Comparison of ENCODE assay signal across 8 cellular contexts in the genomic region with DNA sequence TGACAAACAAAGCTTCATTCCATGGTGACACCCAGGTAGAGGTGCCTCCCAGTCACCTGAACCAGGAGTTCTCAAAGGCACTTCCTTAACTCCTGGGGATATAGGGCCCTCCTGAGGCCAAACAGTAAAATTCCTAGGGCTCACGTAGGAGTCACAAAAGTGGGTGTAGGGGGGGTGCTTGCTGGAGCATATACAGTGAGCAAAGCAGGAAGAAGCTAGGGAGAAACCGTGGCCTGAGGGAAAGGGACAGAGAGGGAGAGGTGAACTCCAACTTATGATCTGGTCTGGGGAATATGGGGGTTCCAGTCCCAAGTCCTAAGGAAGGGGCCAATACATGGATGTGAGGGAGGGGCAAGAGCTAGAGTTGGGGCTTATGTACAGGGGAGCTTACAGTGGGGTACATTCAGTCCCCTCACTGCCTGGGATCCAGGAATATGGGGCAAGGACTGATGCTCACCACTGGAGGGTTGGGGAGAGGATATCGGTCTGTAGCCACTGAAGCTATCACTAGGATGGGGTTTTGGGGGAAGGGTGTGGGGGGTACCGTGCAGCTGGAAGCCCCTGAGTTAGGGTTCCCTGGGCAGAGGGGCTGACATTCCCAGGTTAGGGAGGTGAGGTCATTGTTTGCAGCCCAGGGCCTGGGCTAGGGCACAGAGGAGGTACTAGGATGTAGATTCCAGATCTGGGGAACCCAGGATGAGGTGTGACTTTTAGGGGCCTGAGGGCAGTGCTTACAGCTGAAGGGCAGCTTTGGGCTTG. TPM values are rescaled to one million over a fixed set of nuclear protein-coding genes. Genes with fewer than 3 reads are reported as not detected.
DNase-seq lines count a peak whose midpoint lies in the region; ATAC-seq and TF ChIP-seq lines count a peak whose summit lies in the region.

No MANE protein-coding gene starts in this region.

- peak overlapping the region; percentile 95 for H3K9ac ChIP-seq in BLaER1

- H3K36me3 ChIP-seq in BLaER1 = peaks cover 33% of the 10 kb centered on the region

- H4K20me1 ChIP-seq in BLaER1 = peaks cover 49% of the 10 kb centered on the region

- peak overlapping the region; percentile 93 for H3K27ac ChIP-seq in BLaER1

- no peak for ATAC-seq in naive B cell (ENCODE audit: low read depth in 2 of 2)

- in situ Hi-C loops in KBM-7 (cut with MboI; ENCODE audit: low pct_unique_long_range_greater_than_20kb, low sequenced_read_pairs) = no loop called here

- no peaks in the 10 kb centered on the region for H3K36me3 Mint-ChIP-seq in naive B cell

- peaks cover 40 to 57% (median 50%) of the 10 kb centered on the region in 3 donors for H3K4me1 Mint-ChIP-seq in naive B cell

- H3K4me3 ChIP-seq in BLaER1 (peak overlapping the region; percentile 100), choroid plexus epithelial cell (ENCODE audit: low read depth, low read length) (peak overlapping the region; percentile 90)

- peak; percentile 4 for TF ChIP-seq CTCF in choroid plexus epithelial cell (conservative IDR thresholded peaks at IDR 0.05; ENCODE audit: low read depth, low read length)

- peaks cover 47% of the 10 kb centered on the region for H3K4me1 ChIP-seq in BLaER1

- DNase-seq in KBM-7 = peak; percentile 23
- no peak for DNase-seq in choroid plexus epithelial cell (ENCODE audit: low read depth)
- DNase-seq in naive B cell = no peak
- no peak for DNase-seq in hepatic stellate cell (ENCODE audit: low spot score)
- no peak for DNase-seq in retina
- no peak for DNase-seq in NCI-H1436 treated with DMSO at 0.1 percent for 48 hours (lab: John Stamatoyannopoulos, UW)
- DNase-seq in HCEC 1CT = no peak

- H3K27me3 Mint-ChIP-seq in naive B cell = no peaks in the 10 kb centered on the region

- H3K4me2 ChIP-seq in BLaER1 = peak overlapping the region; percentile 99

- H3K9me3 Mint-ChIP-seq in naive B cell = no peaks in the 10 kb centered on the region

- H3K4me3 Mint-ChIP-seq in naive B cell = peak overlapping the region; percentile 74 to 93 (median 86)

- no peaks in the 10 kb centered on the region for H3K27me3 ChIP-seq in BLaER1

- peak overlapping the region in 5 of 6 donors; percentile 39 to 99 (median 88) for H3K27ac Mint-ChIP-seq in naive B cell

- no peaks in the 10 kb centered on the region for H3K9me3 ChIP-seq in BLaER1

RNA-seq across cellular contexts. Expression of a gene that starts 0.9 kb away (rescaled TPM):
- polyA plus RNA-seq in naive B cell (ENCODE audit: low read depth in 6 of 6) = 10 to 100 TPM; 14.1 to 22.6 (median 16.9) TPM

RNA-seq across cellular contexts. Expression of a gene that starts 38.1 kb away (rescaled TPM):
- 10 to 100 TPM in 4 of 6 donors, 1 to 10 TPM in 2; 8.3 to 17.0 (median 13.0) TPM for polyA plus RNA-seq in naive B cell (ENCODE audit: low read depth in 6 of 6)

RNA-seq across cellular contexts. Expression of a gene that starts 39.6 kb away (rescaled TPM):
- 100 to 1,000 TPM in 5 of 6 donors, 10 to 100 TPM in 1; 99.3 to 153 (median 113) TPM for polyA plus RNA-seq in naive B cell (ENCODE audit: low read depth in 6 of 6)
